ENCODE assay signal across 14 cellular contexts in genomic region chr11:91707652-91708051, GRCh38.
DNase-seq lines count a peak whose midpoint lies in the region; ATAC-seq and TF ChIP-seq lines count a peak whose summit lies in the region.
"Had no signal": no experiment of that assay in that cellular context is flagged by ENCODE, and none has a peak within 500 bp of the region (broad histone marks: within the 10 kb centered on the region; RNA-seq: fewer than 3 reads in every experiment).

No MANE protein-coding gene starts in this region.

- TF ChIP-seq CTCF in mesothelial cell of epicardium (IDR thresholded peaks at IDR 0.05; ENCODE audit: unreplicated experiment), result no peak

- DNase-seq in HT-29 (ENCODE audit: low spot score), result peak; percentile 12
- peak; percentile 62 for DNase-seq in NCI-H69 (lab: John Stamatoyannopoulos, UW)
- DNase-seq in mesothelial cell of epicardium (ENCODE audit: low spot score in 2 of 2, unreplicated experiment in 2 of 2), result no peak
- DNase-seq in stimulated activated CD4-positive, alpha-beta T cell treated with anti-CD3 and anti-CD28 coated beads, Interleukin-1b, Interleukin-23, amount 100 ng/mL, for 48 hours, result no peak
- DNase-seq: BE2C; CD8-positive, alpha-beta T cell; COR-L47; DND-41; GDM1; HCEC 1CT; HFFc6 had no signal

- peak overlapping the region; percentile 72 for H3K27ac Mint-ChIP-seq in mesothelial cell of epicardium
- H3K27ac Mint-ChIP-seq: CD8-positive, alpha-beta T cell; HFFc6 had no signal

- peaks cover 8% of the 10 kb centered on the region for H3K9me3 Mint-ChIP-seq in mesothelial cell of epicardium

- peaks cover 16% of the 10 kb centered on the region for H3K4me1 Mint-ChIP-seq in mesothelial cell of epicardium

- no peak overlapping the region for H3K4me3 Mint-ChIP-seq in mesothelial cell of epicardium
- H3K4me3 Mint-ChIP-seq: CD8-positive, alpha-beta T cell; HFFc6 had no signal

- no peaks in the 10 kb centered on the region for H3K27me3 Mint-ChIP-seq in mesothelial cell of epicardium (ENCODE audit: low read depth)

- ATAC-seq in GM21381 (IDR thresholded peaks at IDR 0.05; ENCODE audit: unreplicated experiment), result no peak
- no peak for ATAC-seq in HG03439 (IDR thresholded peaks at IDR 0.05; ENCODE audit: unreplicated experiment)
- ATAC-seq: A549; CD8-positive, alpha-beta T cell had no signal

- no peaks in the 10 kb centered on the region for H3K36me3 Mint-ChIP-seq in mesothelial cell of epicardium
- H3K36me3 Mint-ChIP-seq: CD8-positive, alpha-beta T cell had no signal

Comparison
In these comparisons a context has a peak if more than half of its experiments do, and no peak if none do; other contexts are left out.
1. DNase-seq: peak in HT-29 (single experiment) and NCI-H69 (single experiment); none in mesothelial cell of epicardium (0 of 2) and stimulated activated CD4-positive, alpha-beta T cell treated with anti-CD3 and anti-CD28 coated beads, Interleukin-1b, Interleukin-23, amount 100 ng/mL, for 48 hours (single experiment).